18 cellular contexts compared by ENCODE assay signal in the genomic region with DNA sequence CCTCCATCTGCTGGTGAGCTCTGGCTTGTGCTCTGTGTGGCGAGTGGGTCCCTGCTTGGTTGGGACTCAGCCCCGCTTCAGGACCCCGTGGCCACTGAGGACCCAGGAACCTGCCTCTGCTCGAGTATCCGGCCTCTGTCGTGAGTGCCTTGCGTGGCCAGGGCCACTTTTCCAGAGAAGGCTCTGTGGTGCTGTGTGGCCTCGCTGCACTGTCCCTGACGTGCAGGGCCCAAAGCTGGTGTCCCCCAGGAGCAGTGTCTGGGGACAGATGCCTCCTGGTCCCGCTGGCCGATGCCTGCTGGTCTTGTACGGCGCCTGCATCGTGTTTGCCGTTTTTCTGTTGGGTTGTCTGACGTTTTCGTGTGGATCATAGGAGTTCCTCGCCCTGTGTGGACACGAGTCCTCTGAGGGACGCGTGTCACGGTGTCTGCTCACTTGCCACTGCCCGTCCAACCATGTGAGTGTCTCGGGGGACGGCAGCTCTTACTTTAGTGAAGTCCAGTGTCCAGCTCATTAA.
"Had no signal": no experiment of that assay in that cellular context is flagged by ENCODE, and none has a peak within 500 bp of the region (broad histone marks: within the 10 kb centered on the region; RNA-seq: fewer than 3 reads in every experiment).

No MANE protein-coding gene starts in this region.

- H3K4me3 Mint-ChIP-seq: activated B cell treated with CpG ODN at 0.5 μM for 24 hours; activated CD4-positive, alpha-beta T cell treated with anti-CD3 and anti-CD28 coated beads, Interleukin-2, amount 10 ng/mL, durations not matched to agents 24 days and 14 days; activated naive CD4-positive, alpha-beta T cell treated with anti-CD3 and anti-CD28 coated beads for 36 hours; activated T-helper 1 cell treated with anti-CD3 and anti-CD28 coated beads, Interleukin-12 subunit alpha, Interleukin-12 subunit beta, Interleukin-2, Interleukin-4 antibody, amounts not matched to agents 30 ng/mL and 10 ng/mL and 1 ng/mL, durations not matched to agents 14 hours and 24 hours and 36 hours; dendritic cell treated with granulocyte-macrophage colony-stimulating factor and Interleukin-4, amounts not matched to agents 40 ng/mL and 50 ng/mL, for 4 days; memory B cell; natural killer cell; stimulated activated naive B cell treated with anti-CD40 and anti-IgM and Interleukin-4, amounts not matched to agents 10 μg/mL and 1 μg/mL and 100 μg/mL, for 72 hours had no signal

- H3K4me1 Mint-ChIP-seq: activated B cell treated with CpG ODN at 0.5 μM for 24 hours had no signal

- H3K27ac Mint-ChIP-seq: activated B cell treated with CpG ODN at 0.5 μM for 24 hours; activated CD4-positive, alpha-beta T cell treated with anti-CD3 and anti-CD28 coated beads, Interleukin-2, amount 10 ng/mL, durations not matched to agents 24 days and 14 days; activated naive CD4-positive, alpha-beta T cell treated with anti-CD3 and anti-CD28 coated beads for 36 hours; activated T-helper 1 cell treated with anti-CD3 and anti-CD28 coated beads, Interleukin-12 subunit alpha, Interleukin-12 subunit beta, Interleukin-2, Interleukin-4 antibody, amounts not matched to agents 30 ng/mL and 10 ng/mL and 1 ng/mL, durations not matched to agents 14 hours and 24 hours and 36 hours; dendritic cell treated with granulocyte-macrophage colony-stimulating factor and Interleukin-4, amounts not matched to agents 40 ng/mL and 50 ng/mL, for 4 days; memory B cell; natural killer cell; stimulated activated naive B cell treated with anti-CD40 and anti-IgM and Interleukin-4, amounts not matched to agents 10 μg/mL and 1 μg/mL and 100 μg/mL, for 72 hours; type B pancreatic cell had no signal

- H3K27ac ChIP-seq: brain microvascular endothelial cell, left lung, ovary, SK-N-MC, skin epidermis had no signal

- ATAC-seq: left lung; natural killer cell; stimulated activated naive B cell treated with anti-CD40 and anti-IgM and Interleukin-4, amounts not matched to agents 10 μg/mL and 1 μg/mL and 100 μg/mL, for 72 hours had no signal

- DNase-seq: activated B cell treated with CpG ODN at 0.5 μM for 24 hours; activated CD4-positive, alpha-beta T cell treated with anti-CD3 and anti-CD28 coated beads, Interleukin-2, amount 10 ng/mL, durations not matched to agents 24 days and 14 days; activated naive CD4-positive, alpha-beta T cell treated with anti-CD3 and anti-CD28 coated beads for 36 hours; brain microvascular endothelial cell; cerebellar nuclear complex; erythroblast; natural killer cell; stimulated activated naive B cell treated with anti-CD40 and anti-IgM and Interleukin-4, amounts not matched to agents 10 μg/mL and 1 μg/mL and 100 μg/mL, for 72 hours; T-helper 1 cell had no signal

- H3K27me3 ChIP-seq: brain microvascular endothelial cell, left lung, ovary had no signal

- H3K27me3 Mint-ChIP-seq: activated B cell treated with CpG ODN at 0.5 μM for 24 hours; activated CD4-positive, alpha-beta T cell treated with anti-CD3 and anti-CD28 coated beads, Interleukin-2, amount 10 ng/mL, durations not matched to agents 24 days and 14 days; dendritic cell treated with granulocyte-macrophage colony-stimulating factor and Interleukin-4, amounts not matched to agents 40 ng/mL and 50 ng/mL, for 4 days; memory B cell; stimulated activated naive B cell treated with anti-CD40 and anti-IgM and Interleukin-4, amounts not matched to agents 10 μg/mL and 1 μg/mL and 100 μg/mL, for 72 hours; type B pancreatic cell had no signal

- H3K9me3 ChIP-seq: left lung, ovary had no signal

- H3K36me3 ChIP-seq: ovary had no signal

- H3K36me3 Mint-ChIP-seq: natural killer cell, type B pancreatic cell had no signal

- H3K4me3 ChIP-seq: left lung, ovary, SK-N-MC, skin epidermis had no signal

- H3K9me3 Mint-ChIP-seq: activated B cell treated with CpG ODN at 0.5 μM for 24 hours; activated CD4-positive, alpha-beta T cell treated with anti-CD3 and anti-CD28 coated beads, Interleukin-2, amount 10 ng/mL, durations not matched to agents 24 days and 14 days; activated naive CD4-positive, alpha-beta T cell treated with anti-CD3 and anti-CD28 coated beads for 36 hours; activated T-helper 1 cell treated with anti-CD3 and anti-CD28 coated beads, Interleukin-12 subunit alpha, Interleukin-12 subunit beta, Interleukin-2, Interleukin-4 antibody, amounts not matched to agents 30 ng/mL and 10 ng/mL and 1 ng/mL, durations not matched to agents 14 hours and 24 hours and 36 hours; dendritic cell treated with granulocyte-macrophage colony-stimulating factor and Interleukin-4, amounts not matched to agents 40 ng/mL and 50 ng/mL, for 4 days; memory B cell; natural killer cell; stimulated activated naive B cell treated with anti-CD40 and anti-IgM and Interleukin-4, amounts not matched to agents 10 μg/mL and 1 μg/mL and 100 μg/mL, for 72 hours; type B pancreatic cell had no signal

- FAIRE-seq: islet of Langerhans had no signal
